1 cellular context compared by ENCODE assay signal in genomic region chr2:39546937-39547336, GRCh38.
TF ChIP-seq lines count a peak whose summit lies in the region.

No MANE protein-coding gene starts in this region.

TF ChIP-seq in HepG2, 621 proteins besides CTCF, POLR2A, EP300 and RAD21 (continued from another document and continues in another):
- TF ChIP-seq DDIT3 (CRISPR knock-in tag; IDR thresholded peaks at IDR 0.05) (no peak), DNMT3B (CRISPR knock-in tag; conservative IDR thresholded peaks at IDR 0.05) (0 out of 2 replicates have a peak, but pooled peaks have one; percentile 39), ZFY (CRISPR knock-in tag; IDR thresholded peaks at IDR 0.05) (no peak), ZBTB21 (CRISPR knock-in tag; IDR thresholded peaks at IDR 0.05) (peak; percentile 74), NR2F2 (IDR thresholded peaks at IDR 0.05; ENCODE audit: borderline replicate concordance, low read depth) (no peak), TBX3 (IDR thresholded peaks at IDR 0.05; ENCODE audit: borderline replicate concordance) (no peak), HOMEZ (CRISPR knock-in tag; IDR thresholded peaks at IDR 0.05; ENCODE audit: low read depth) (peak; percentile 71; the same call in 1 of the 2 replicates), ZNF737 (CRISPR knock-in tag; IDR thresholded peaks at IDR 0.05; ENCODE audit: borderline replicate concordance) (no peak), ISX (CRISPR knock-in tag; conservative IDR thresholded peaks at IDR 0.05) (no peak), ETV6 (CRISPR knock-in tag; conservative IDR thresholded peaks at IDR 0.05) (no peak), SP5 (CRISPR knock-in tag; IDR thresholded peaks at IDR 0.05; ENCODE audit: borderline replicate concordance, low read depth) (no peak), TFE3 (CRISPR knock-in tag; IDR thresholded peaks at IDR 0.05) (no peak), NFKB2 (CRISPR knock-in tag; IDR thresholded peaks at IDR 0.05; ENCODE audit: borderline replicate concordance) (no peak), ZNF24 (IDR thresholded peaks at IDR 0.05) (no peak), ZNF282 (IDR thresholded peaks at IDR 0.05; ENCODE audit: partially characterized antibody) (no peak), ZNF281 (CRISPR knock-in tag; IDR thresholded peaks at IDR 0.05; ENCODE audit: borderline replicate concordance) (no peak), FOXA3 (CRISPR knock-in tag; IDR thresholded peaks at IDR 0.05) (0 out of 2 replicates have a peak, but pooled peaks have one; percentile 13), ASH2L (IDR thresholded peaks at IDR 0.05; ENCODE audit: insufficient read length, low read depth, low read length) (peak; percentile 36), EZH2 (conservative IDR thresholded peaks at IDR 0.05; ENCODE audit: low read depth, low read length) (no peak), MAFK (conservative IDR thresholded peaks at IDR 0.05 in 1 of 2, IDR thresholded peaks at IDR 0.05 in 1 of 2; ENCODE audit: low read length in 2 of 2) (no peak), ATF3 (CRISPR knock-in tag; IDR thresholded peaks at IDR 0.05) (peak; percentile 47; the same call in 1 of the 2 replicates), HHEX (CRISPR knock-in tag; IDR thresholded peaks at IDR 0.05) (0 out of 2 replicates have a peak, but pooled peaks have one; percentile 25), ZNF672 (CRISPR knock-in tag; IDR thresholded peaks at IDR 0.05) (no peak), CREB1 (IDR thresholded peaks at IDR 0.05) (no peak), CREB1 (CRISPR knock-in tag; IDR thresholded peaks at IDR 0.05) (peak; percentile 76), CREM (IDR thresholded peaks at IDR 0.05) (peak; percentile 44; the same call in 1 of the 2 replicates), CREM (CRISPR knock-in tag; IDR thresholded peaks at IDR 0.05) (no peak), RARA (CRISPR knock-in tag; IDR thresholded peaks at IDR 0.05) (peak; percentile 24; the same call in 1 of the 2 replicates), TP53 (CRISPR knock-in tag; conservative IDR thresholded peaks at IDR 0.05) (no peak), ZNF800 (CRISPR knock-in tag; IDR thresholded peaks at IDR 0.05) (no peak), NCOA1 (CRISPR knock-in tag; IDR thresholded peaks at IDR 0.05) (no peak), SAP130 (CRISPR knock-in tag; IDR thresholded peaks at IDR 0.05; ENCODE audit: low read depth) (0 out of 2 replicates have a peak, but pooled peaks have one; percentile 28), AHDC1 (CRISPR knock-in tag; IDR thresholded peaks at IDR 0.05; ENCODE audit: borderline replicate concordance) (no peak), SP1 (IDR thresholded peaks at IDR 0.05) (no peak), SP1 (CRISPR knock-in tag; IDR thresholded peaks at IDR 0.05) (no peak), FOXJ3 (CRISPR knock-in tag; IDR thresholded peaks at IDR 0.05; ENCODE audit: borderline replicate concordance) (no peak), KLF16 (CRISPR knock-in tag; IDR thresholded peaks at IDR 0.05) (no peak), CERS6 (CRISPR knock-in tag; IDR thresholded peaks at IDR 0.05) (no peak), NFIC (IDR thresholded peaks at IDR 0.05; ENCODE audit: low read length) (no peak), FOXP4 (CRISPR knock-in tag; IDR thresholded peaks at IDR 0.05) (no peak), ZNF513 (CRISPR knock-in tag; conservative IDR thresholded peaks at IDR 0.05) (no peak), ZNF562 (CRISPR knock-in tag; IDR thresholded peaks at IDR 0.05; ENCODE audit: borderline replicate concordance) (no peak), FOXA1 (IDR thresholded peaks at IDR 0.05) (no peak), FOXA1 (CRISPR knock-in tag; IDR thresholded peaks at IDR 0.05) (0 out of 2 replicates have a peak, but pooled peaks have one; percentile 24), ZNF101 (CRISPR knock-in tag; IDR thresholded peaks at IDR 0.05; ENCODE audit: borderline replicate concordance, low read depth) (no peak), RFX5 (IDR thresholded peaks at IDR 0.05; ENCODE audit: low read depth, low read length) (no peak), FOSL2 (CRISPR knock-in tag; IDR thresholded peaks at IDR 0.05) (peak; percentile 91), ZNF17 (CRISPR knock-in tag; IDR thresholded peaks at IDR 0.05) (no peak)
